In genomic region chr6:43723737-43724295, GRCh38 we compare ENCODE assay signal across 8 cellular contexts. TPM values are rescaled to one million over a fixed set of nuclear protein-coding genes. Genes with fewer than 3 reads are reported as not detected.
DNase-seq lines count a peak whose midpoint lies in the region; ATAC-seq and TF ChIP-seq lines count a peak whose summit lies in the region.
"Had no signal": no experiment of that assay in that cellular context is flagged by ENCODE, and none has a peak within 500 bp of the region (broad histone marks: within the 10 kb centered on the region; RNA-seq: fewer than 3 reads in every experiment).

No MANE protein-coding gene starts in this region.

- H3K9me3 Mint-ChIP-seq in activated B cell treated with CpG ODN at 0.5 μM for 24 hours = no peaks in the 10 kb centered on the region
- H3K9me3 Mint-ChIP-seq: mesothelial cell of epicardium had no signal

- H3K27me3 Mint-ChIP-seq in activated B cell treated with CpG ODN at 0.5 μM for 24 hours = peaks cover 5% of the 10 kb centered on the region

- POLR2A ChIA-PET in activated B cell treated with CpG ODN at 0.5 μM for 24 hours (lab: Charles Lee) = interaction anchor here (1.2 to 1.8 kb wide), 5 partner anchors 9 to 522 kb away, joined by 4 to 46 read pairs (median 11); partner anchors contain the start of genes HSP90AB1 and VEGFA

- ATAC-seq in HG02571 (IDR thresholded peaks at IDR 0.05; ENCODE audit: unreplicated experiment) (peak; percentile 55), activated B cell treated with CpG ODN at 0.5 μM for 24 hours (ENCODE audit: low read depth) (peak; percentile 74), left lung (peak; percentile 88)

- peaks cover 27% of the 10 kb centered on the region for H3K4me1 Mint-ChIP-seq in activated B cell treated with CpG ODN at 0.5 μM for 24 hours

- peaks cover 0 to 30% of the 10 kb centered on the region in 2 donors for H3K27me3 ChIP-seq in left lung

- CTCF ChIA-PET in activated B cell treated with CpG ODN at 0.5 μM for 24 hours (lab: Charles Lee) = interaction anchor here (0.6 to 5.1 kb wide), 16 partner anchors 9 to 357 kb away, joined by 3 to 27 read pairs (median 5); partner anchors contain the start of gene VEGFA

- TF ChIP-seq CTCF in GM12873 (IDR thresholded peaks at IDR 0.05; ENCODE audit: insufficient read depth, low read depth, low read length, missing control alignments) (peak; percentile 89), activated B cell treated with CpG ODN at 0.5 μM for 24 hours (IDR thresholded peaks at IDR 0.05) (peak; percentile 36), left lung (IDR thresholded peaks at IDR 0.05) (peak; percentile 40 to 68)

- intact Hi-C loops in activated B cell treated with CpG ODN at 0.5 μM for 24 hours (cut with micrococcal nuclease) (loop anchor here (1.0 to 10.0 kb wide), 7 partner anchors 45 to 431 kb away; partner anchors contain the start of gene CAPN11), left lung (cut with DNase I) (loop anchor here in 1 of 2 donors (5.0 kb wide), 1 partner anchor 353 kb away; no protein-coding TSS in a partner anchor)

- H3K27ac Mint-ChIP-seq in activated B cell treated with CpG ODN at 0.5 μM for 24 hours = no peak overlapping the region
- H3K27ac Mint-ChIP-seq: mesothelial cell of epicardium had no signal

- H3K27ac ChIP-seq in left lung = peak overlapping the region in 1 of 2 donors; percentile 49

- DNase-seq in NCI-H146 treated with DMSO at 0.1 percent for 48 hours (lab: John Stamatoyannopoulos, UW; ENCODE audit: unreplicated experiment) (peak; percentile 67), activated B cell treated with CpG ODN at 0.5 μM for 24 hours (peak; percentile 46), left lung (peak in 1 of 2 donors; percentile 84)
- peak; percentile 60 for DNase-seq in central memory CD4-positive, alpha-beta T cell
- peak; percentile 48 to 53 for DNase-seq in stimulated activated CD8-positive, alpha-beta memory T cell treated with anti-CD3 and anti-CD28 coated beads, Interleukin-2, amount 100 ng/mL, for 48 hours (ENCODE audit: low read depth in 2 of 2)

- no peaks in the 10 kb centered on the region for H3K36me3 Mint-ChIP-seq in activated B cell treated with CpG ODN at 0.5 μM for 24 hours (ENCODE audit: low read depth)
- H3K36me3 Mint-ChIP-seq: mesothelial cell of epicardium had no signal

- no peak overlapping the region for H3K4me3 ChIP-seq in left lung

- peaks cover 16 to 32% of the 10 kb centered on the region in 2 donors for H3K4me1 ChIP-seq in left lung

- H3K4me3 Mint-ChIP-seq in activated B cell treated with CpG ODN at 0.5 μM for 24 hours = no peak overlapping the region
- H3K4me3 Mint-ChIP-seq: mesothelial cell of epicardium had no signal

- H3K9me3 ChIP-seq in left lung = no peaks in the 10 kb centered on the region

- no peaks in the 10 kb centered on the region for H3K36me3 ChIP-seq in left lung

RNA-seq across cellular contexts. Expression of gene MRPS18A, which starts 36.2 kb away (rescaled TPM):
- total RNA-seq in activated B cell treated with CpG ODN at 0.5 μM for 24 hours (57.0 and 59.1 TPM in 2 replicates), left lung (10 to 100 TPM; 27.0 to 32.5 TPM)

RNA-seq across cellular contexts. Expression of gene VEGFA, which starts 46.2 kb away (rescaled TPM):
- total RNA-seq in activated B cell treated with CpG ODN at 0.5 μM for 24 hours (29.0 and 31.3 TPM in 2 replicates), left lung (100 to 1,000 TPM; 147 to 154 TPM)

Comparison
In these comparisons a context has a peak if more than half of its experiments do, and no peak if none do; other contexts are left out.
1. CTCF ChIP-seq: peak in every context shown above with its lines; median percentile 89 in GM12873; 54 in left lung; 36 in activated B cell treated with CpG ODN at 0.5 μM for 24 hours.